In the genomic region with DNA sequence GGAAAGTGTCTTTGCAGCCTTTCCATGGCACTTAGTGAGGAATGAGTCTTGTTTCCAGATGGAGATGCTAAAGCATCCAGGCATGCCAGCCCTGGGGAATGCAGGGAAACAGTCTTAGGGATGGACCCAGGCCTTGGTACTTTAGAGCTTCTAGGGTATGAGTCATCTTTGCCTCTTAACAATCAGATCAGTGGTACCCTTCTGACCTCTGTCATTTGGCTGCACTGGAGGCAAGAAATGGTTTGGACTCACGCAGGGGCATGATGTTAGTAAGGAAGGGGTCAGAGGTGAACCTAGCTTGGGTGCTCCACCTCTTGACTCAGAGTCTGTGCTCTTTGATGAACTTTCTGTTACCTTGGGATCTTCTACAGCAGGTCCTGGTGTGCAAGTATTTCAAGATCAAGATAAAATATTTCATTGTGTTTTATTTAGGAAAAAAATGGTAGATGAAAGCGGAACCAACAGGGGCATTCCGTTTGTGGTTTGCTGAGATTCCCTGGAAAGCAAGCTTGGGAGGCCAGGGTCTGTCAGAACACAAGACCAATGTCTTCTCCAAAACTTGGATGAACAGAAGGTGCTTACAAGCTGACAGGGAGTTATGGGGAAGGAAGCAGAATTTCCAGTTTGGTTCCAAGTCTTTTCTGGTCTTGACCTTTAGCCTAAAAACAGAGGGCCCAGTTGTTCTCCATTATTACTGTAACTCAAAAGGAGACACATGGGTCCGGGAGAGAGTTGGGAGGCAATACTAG, we compare ENCODE assay signal across 9 cellular contexts.
DNase-seq lines count a peak whose midpoint lies in the region; ATAC-seq, FAIRE-seq and TF ChIP-seq lines count a peak whose summit lies in the region.
"Had no signal": no experiment of that assay in that cellular context is flagged by ENCODE, and none has a peak within 500 bp of the region (broad histone marks: within the 10 kb centered on the region; RNA-seq: fewer than 3 reads in every experiment).

No MANE protein-coding gene starts in this region.

- H3K27ac Mint-ChIP-seq in activated CD4-positive, alpha-beta T cell treated with anti-CD3 and anti-CD28 coated beads, Interleukin-2, amount 10 ng/mL, durations not matched to agents 24 days and 14 days: no peak overlapping the region
- H3K27ac Mint-ChIP-seq in activated CD4-positive, alpha-beta T cell treated with anti-CD3 and anti-CD28 coated beads for 36 hours: no peak overlapping the region

- H3K4me3 ChIP-seq in SJSA1 (no peak overlapping the region), fibroblast of the aortic adventitia (ENCODE audit: low read depth, low read length) (no peak overlapping the region), small intestine (ENCODE audit: low read depth in 1 of 2, low read length in 2 of 2) (no peak overlapping the region), body of pancreas (no peak overlapping the region)
- H3K4me3 ChIP-seq: pancreas had no signal

- H3K4me1 Mint-ChIP-seq in activated CD4-positive, alpha-beta T cell treated with anti-CD3 and anti-CD28 coated beads, Interleukin-2, amount 10 ng/mL, durations not matched to agents 24 days and 14 days: no peaks in the 10 kb centered on the region
- H3K4me1 Mint-ChIP-seq in activated CD4-positive, alpha-beta T cell treated with anti-CD3 and anti-CD28 coated beads for 36 hours: no peaks in the 10 kb centered on the region

- H3K4me1 ChIP-seq in SJSA1 (replicated peaks) (peaks cover 43% of the 10 kb centered on the region), small intestine (ENCODE audit: control insufficient read depth in 2 of 2, insufficient read depth in 1 of 2, low read depth in 1 of 2, low read length in 1 of 2) (peaks cover 0 to 4% of the 10 kb centered on the region in 2 donors), body of pancreas (peaks cover 30% of the 10 kb centered on the region)

- no peaks in the 10 kb centered on the region for H3K9me3 ChIP-seq in SJSA1 (replicated peaks)
- H3K9me3 ChIP-seq in small intestine (ENCODE audit: control insufficient read depth, low read depth): no peaks in the 10 kb centered on the region
- no peaks in the 10 kb centered on the region for H3K9me3 ChIP-seq in body of pancreas
- H3K9me3 ChIP-seq: pancreas had no signal

- WGBS in small intestine, 3 donors: 84 to 85% (median 85%) methylated on average over 4 of the region's 4 CpGs
- WGBS in body of pancreas, 2 donors: 82 to 86% methylated on average over 4 of the region's 4 CpGs

- POLR2A ChIA-PET in activated CD4-positive, alpha-beta T cell treated with anti-CD3 and anti-CD28 coated beads for 36 hours (lab: Charles Lee): no interaction called here

- H3K27me3 Mint-ChIP-seq in activated CD4-positive, alpha-beta T cell treated with anti-CD3 and anti-CD28 coated beads, Interleukin-2, amount 10 ng/mL, durations not matched to agents 24 days and 14 days: no peaks in the 10 kb centered on the region
- H3K27me3 Mint-ChIP-seq in activated CD4-positive, alpha-beta T cell treated with anti-CD3 and anti-CD28 coated beads for 36 hours: no peaks in the 10 kb centered on the region

- H3K27ac ChIP-seq in SJSA1: peak overlapping the region; percentile 96
- no peak overlapping the region for H3K27ac ChIP-seq in small intestine (ENCODE audit: low read depth in 1 of 2, low read length in 1 of 2)
- H3K27ac ChIP-seq in body of pancreas: peak overlapping the region in 1 of 4 donors; percentile 65

- ATAC-seq in body of pancreas: no peak
- ATAC-seq in activated CD4-positive, alpha-beta T cell treated with anti-CD3 and anti-CD28 coated beads for 36 hours: no peak

- peak; percentile 9 for DNase-seq in GOT3 (lab: John Stamatoyannopoulos, UW)
- DNase-seq in SJSA1 (ENCODE audit: low read depth in 1 of 2, low spot score in 2 of 2): peak; percentile 62 to 68
- peak; percentile 80 for DNase-seq in fibroblast of the aortic adventitia (ENCODE audit: low read depth)
- DNase-seq in small intestine: peak; percentile 63
- no peak for DNase-seq in activated CD4-positive, alpha-beta T cell treated with anti-CD3 and anti-CD28 coated beads, Interleukin-2, amount 10 ng/mL, durations not matched to agents 24 days and 14 days
- no peak for DNase-seq in T1000 (lab: John Stamatoyannopoulos, UW)
- DNase-seq in body of pancreas: no peak
- no peak for DNase-seq in activated CD4-positive, alpha-beta T cell treated with anti-CD3 and anti-CD28 coated beads for 36 hours
- DNase-seq: pancreas had no signal

- CTCF ChIA-PET in activated CD4-positive, alpha-beta T cell treated with anti-CD3 and anti-CD28 coated beads for 36 hours (lab: Charles Lee): interaction anchor here (0.7 kb wide), 1 partner anchor 15 kb away, joined by 3 read pairs; no protein-coding TSS in a partner anchor

- H3K27me3 ChIP-seq in SJSA1 (replicated peaks): no peaks in the 10 kb centered on the region
- no peaks in the 10 kb centered on the region for H3K27me3 ChIP-seq in small intestine (ENCODE audit: control insufficient read depth in 2 of 2, insufficient read depth in 2 of 2, low read length in 2 of 2)
- no peaks in the 10 kb centered on the region for H3K27me3 ChIP-seq in body of pancreas
- H3K27me3 ChIP-seq: pancreas had no signal

- no peak overlapping the region for H3K4me3 Mint-ChIP-seq in activated CD4-positive, alpha-beta T cell treated with anti-CD3 and anti-CD28 coated beads, Interleukin-2, amount 10 ng/mL, durations not matched to agents 24 days and 14 days
- no peak overlapping the region for H3K4me3 Mint-ChIP-seq in activated CD4-positive, alpha-beta T cell treated with anti-CD3 and anti-CD28 coated beads for 36 hours

- no peak for FAIRE-seq in small intestine (lab: Jason Lieb, UNC)
- FAIRE-seq: pancreas had no signal

- peaks cover 6% of the 10 kb centered on the region for H3K9me3 Mint-ChIP-seq in activated CD4-positive, alpha-beta T cell treated with anti-CD3 and anti-CD28 coated beads, Interleukin-2, amount 10 ng/mL, durations not matched to agents 24 days and 14 days
- H3K9me3 Mint-ChIP-seq in activated CD4-positive, alpha-beta T cell treated with anti-CD3 and anti-CD28 coated beads for 36 hours (ENCODE audit: low read depth): peaks cover 3% of the 10 kb centered on the region

- H3K36me3 ChIP-seq in SJSA1: no peaks in the 10 kb centered on the region
- H3K36me3 ChIP-seq in small intestine (ENCODE audit: control insufficient read depth in 2 of 2, insufficient read depth in 2 of 2, low read length in 2 of 2): no peaks in the 10 kb centered on the region
- H3K36me3 ChIP-seq in body of pancreas (replicated peaks in 1 of 2; ENCODE audit: insufficient read depth in 1 of 2, low read depth in 2 of 2): no peaks in the 10 kb centered on the region
- H3K36me3 ChIP-seq: pancreas had no signal

- TF ChIP-seq CTCF in fibroblast of the aortic adventitia (IDR thresholded peaks at IDR 0.05; ENCODE audit: insufficient read depth, low read length) (no peak), body of pancreas (IDR thresholded peaks at IDR 0.05) (no peak)

- intact Hi-C loops in activated CD4-positive, alpha-beta T cell treated with anti-CD3 and anti-CD28 coated beads, Interleukin-2, amount 10 ng/mL, durations not matched to agents 24 days and 14 days (cut with micrococcal nuclease): no loop called here
- intact Hi-C loops in body of pancreas (cut with DNase I): no loop called here
- intact Hi-C loops in activated CD4-positive, alpha-beta T cell treated with anti-CD3 and anti-CD28 coated beads for 36 hours (cut with DNase I, micrococcal nuclease): no loop called here

- no peaks in the 10 kb centered on the region for H3K36me3 Mint-ChIP-seq in activated CD4-positive, alpha-beta T cell treated with anti-CD3 and anti-CD28 coated beads, Interleukin-2, amount 10 ng/mL, durations not matched to agents 24 days and 14 days (ENCODE audit: low read depth)
- peaks cover 3% of the 10 kb centered on the region for H3K36me3 Mint-ChIP-seq in activated CD4-positive, alpha-beta T cell treated with anti-CD3 and anti-CD28 coated beads for 36 hours (ENCODE audit: low read depth)

- TF ChIP-seq POLR2A in body of pancreas (IDR thresholded peaks at IDR 0.05): no peak

Comparison
In these comparisons a context has a peak if more than half of its experiments do, and no peak if none do; other contexts are left out.
1. DNase-seq: peak in GOT3 (single experiment), SJSA1 (2 of 2), fibroblast of the aortic adventitia (single experiment) and small intestine (single experiment); none in activated CD4-positive, alpha-beta T cell treated with anti-CD3 and anti-CD28 coated beads, Interleukin-2, amount 10 ng/mL, durations not matched to agents 24 days and 14 days (single experiment), T1000 (single experiment), body of pancreas (0 of 4) and activated CD4-positive, alpha-beta T cell treated with anti-CD3 and anti-CD28 coated beads for 36 hours (single experiment).